ENCODE assay signal across 9 cellular contexts in genomic region chr13:30832845-30833332, GRCh38.
DNase-seq lines count a peak whose midpoint lies in the region; ATAC-seq and TF ChIP-seq lines count a peak whose summit lies in the region.
"Had no signal": no experiment of that assay in that cellular context is flagged by ENCODE, and none has a peak within 500 bp of the region (broad histone marks: within the 10 kb centered on the region; RNA-seq: fewer than 3 reads in every experiment).

No MANE protein-coding gene starts in this region.

- intact Hi-C loops in Calu3 (cut with micrococcal nuclease; ENCODE audit: unreplicated experiment): no loop called here
- intact Hi-C loops in gastrocnemius medialis (cut with DNase I; ENCODE audit: low total_unique reads): no loop called here

- no peaks in the 10 kb centered on the region for H3K27me3 Mint-ChIP-seq in Calu3 (ENCODE audit: unreplicated experiment)

- H3K27ac ChIP-seq in gastrocnemius medialis: no peak overlapping the region

- DNase-seq in Calu3 (peak; percentile 92), NCI-H1092 (lab: John Stamatoyannopoulos, UW) (peak; percentile 69), SK-N-DZ (ENCODE audit: low spot score) (peak; percentile 57), erythroblast (lab: John Stamatoyannopoulos, UW) (peak; percentile 60 to 61), gastrocnemius medialis (no peak)
- DNase-seq in stimulated activated CD4-positive, alpha-beta T cell treated with anti-CD3 and anti-CD28 coated beads, Interleukin-12 subunit alpha, Interleukin-12 subunit beta, amount 100 ng/mL, for 48 hours (ENCODE audit: low read depth in 2 of 3, low spot score in 1 of 3): peak in 2 of 3 donors; percentile 20 to 44

- BruUV-seq in Calu3 (replicated peaks; lab: Mats Ljungman, UMichigan): no TSS peak

- peak overlapping the region; percentile 62 for H3K4me3 Mint-ChIP-seq in Calu3 (ENCODE audit: low read depth, unreplicated experiment)
- H3K4me3 Mint-ChIP-seq: memory B cell had no signal

- peaks cover 62% of the 10 kb centered on the region for H3K4me1 Mint-ChIP-seq in Calu3 (ENCODE audit: low read depth, unreplicated experiment)
- H3K4me1 Mint-ChIP-seq: memory B cell had no signal

- H3K4me1 ChIP-seq in gastrocnemius medialis: no peaks in the 10 kb centered on the region

- no peak for ATAC-seq in gastrocnemius medialis
- no peak for ATAC-seq in HG02763 (IDR thresholded peaks at IDR 0.05; ENCODE audit: unreplicated experiment)
- no peak for ATAC-seq in GM21619 (IDR thresholded peaks at IDR 0.05; ENCODE audit: unreplicated experiment)

- H3K27ac Mint-ChIP-seq in Calu3 (ENCODE audit: unreplicated experiment): peak overlapping the region; percentile 96
- H3K27ac Mint-ChIP-seq: memory B cell had no signal

- no peaks in the 10 kb centered on the region for H3K9me3 ChIP-seq in gastrocnemius medialis

- no peak overlapping the region for H3K4me3 ChIP-seq in gastrocnemius medialis

- CTCF ChIA-PET in Calu3 (lab: Charles Lee): interaction anchor here (1.3 kb wide), 1 partner anchor 33 kb away, joined by 3 read pairs; no protein-coding TSS in a partner anchor

- TF ChIP-seq POLR2A in erythroblast (IDR thresholded peaks at IDR 0.05; ENCODE audit: low read length) (no peak), gastrocnemius medialis (IDR thresholded peaks at IDR 0.05) (no peak)

- H3K36me3 ChIP-seq in gastrocnemius medialis: no peaks in the 10 kb centered on the region

- H3K36me3 Mint-ChIP-seq in Calu3 (ENCODE audit: insufficient read depth, unreplicated experiment): peaks cover 32% of the 10 kb centered on the region

- peaks cover 0 to 3% (median 0%) of the 10 kb centered on the region in 3 donors for H3K27me3 ChIP-seq in gastrocnemius medialis

- no peaks in the 10 kb centered on the region for H3K9me3 Mint-ChIP-seq in Calu3 (ENCODE audit: low read depth, unreplicated experiment)
- H3K9me3 Mint-ChIP-seq: memory B cell had no signal

- TF ChIP-seq CTCF in Calu3 (IDR thresholded peaks at IDR 0.05; ENCODE audit: unreplicated experiment) (no peak), gastrocnemius medialis (IDR thresholded peaks at IDR 0.05 in 4 of 5, conservative IDR thresholded peaks at IDR 0.05 in 1 of 5) (no peak)

- in situ Hi-C loops in gastrocnemius medialis (cut with MboI; ENCODE audit: low sequenced_read_pairs in 4 of 4): no loop called here

Comparison
In these comparisons a context has a peak if more than half of its experiments do, and no peak if none do; other contexts are left out.
1. DNase-seq: peak in Calu3 (single experiment), NCI-H1092 (single experiment), SK-N-DZ (single experiment), erythroblast (2 of 2) and stimulated activated CD4-positive, alpha-beta T cell treated with anti-CD3 and anti-CD28 coated beads, Interleukin-12 subunit alpha, Interleukin-12 subunit beta, amount 100 ng/mL, for 48 hours (2 of 3); none in gastrocnemius medialis (0 of 2).